ENCODE assay signal across 29 cellular contexts in the genomic region with DNA sequence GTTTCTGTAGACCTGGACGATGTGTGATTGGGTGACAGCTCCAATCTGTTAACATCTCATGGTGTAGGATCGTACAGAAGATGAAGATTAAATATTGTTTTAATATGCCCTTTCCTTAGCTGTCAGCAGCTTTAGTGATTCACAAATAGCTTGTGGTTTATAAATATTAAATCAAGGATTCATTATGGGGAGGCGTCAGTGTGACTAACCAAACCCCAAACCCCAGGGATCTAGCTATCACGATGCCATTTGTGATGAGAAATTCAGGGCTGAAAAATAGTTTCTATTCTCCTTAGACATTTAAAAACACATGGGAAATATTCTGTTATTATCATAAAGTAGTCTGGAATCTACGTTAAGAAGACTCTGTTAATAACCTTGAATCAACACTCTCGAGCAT.
"Had no signal": no experiment of that assay in that cellular context is flagged by ENCODE, and none has a peak within 500 bp of the region (broad histone marks: within the 10 kb centered on the region; RNA-seq: fewer than 3 reads in every experiment).

No MANE protein-coding gene starts in this region.

- H3K4me1 Mint-ChIP-seq: activated CD4-positive, alpha-beta T cell treated with anti-CD3 and anti-CD28 coated beads, Interleukin-2, amount 10 ng/mL, durations not matched to agents 24 days and 14 days; activated CD8-positive, alpha-beta memory T cell treated with anti-CD3 and anti-CD28 coated beads, Interleukin-2, amount 10 ng/mL, durations not matched to agents 7 days and 5 days; activated naive CD8-positive, alpha-beta T cell treated with anti-CD3 and anti-CD28 coated beads, Interleukin-2, amount 50 U/mL, for 24 hours; stimulated activated naive B cell treated with anti-CD40 and anti-IgM and Interleukin-4, amounts not matched to agents 10 μg/mL and 1 μg/mL and 100 μg/mL, for 72 hours; T-helper 17 cell had no signal

- H3K27ac Mint-ChIP-seq: activated CD4-positive, alpha-beta T cell treated with anti-CD3 and anti-CD28 coated beads, Interleukin-2, amount 10 ng/mL, durations not matched to agents 24 days and 14 days; activated CD8-positive, alpha-beta memory T cell treated with anti-CD3 and anti-CD28 coated beads, Interleukin-2, amount 10 ng/mL, durations not matched to agents 7 days and 5 days; activated CD8-positive, alpha-beta T cell treated with anti-CD3 and anti-CD28 coated beads for 36 hours; activated naive CD8-positive, alpha-beta T cell treated with anti-CD3 and anti-CD28 coated beads, Interleukin-2, amount 50 U/mL, for 24 hours; dendritic cell treated with granulocyte-macrophage colony-stimulating factor and Interleukin-4, amounts not matched to agents 40 ng/mL and 50 ng/mL, for 4 days; mesothelial cell of epicardium; natural killer cell treated with Interleukin-12 subunit alpha and Interleukin-12 subunit beta and Interleukin-15 and Interleukin-18, amount 100 ng/mL, for 72 hours; stimulated activated naive B cell treated with anti-CD40 and anti-IgM and Interleukin-4, amounts not matched to agents 10 μg/mL and 1 μg/mL and 100 μg/mL, for 72 hours; T-helper 17 cell had no signal

- H3K9me3 ChIP-seq: left lung, right lobe of liver, uterus had no signal

- H3K4me3 ChIP-seq: hepatocyte, left lung, lung, right lobe of liver, uterus had no signal

- H3K9ac ChIP-seq: parathyroid adenoma had no signal

- H3K36me3 Mint-ChIP-seq: activated CD8-positive, alpha-beta memory T cell treated with anti-CD3 and anti-CD28 coated beads, Interleukin-2, amount 10 ng/mL, durations not matched to agents 7 days and 5 days; mesothelial cell of epicardium; natural killer cell treated with Interleukin-12 subunit alpha and Interleukin-12 subunit beta and Interleukin-15 and Interleukin-18, amount 100 ng/mL, for 72 hours; stimulated activated naive B cell treated with anti-CD40 and anti-IgM and Interleukin-4, amounts not matched to agents 10 μg/mL and 1 μg/mL and 100 μg/mL, for 72 hours had no signal

- ATAC-seq: activated CD8-positive, alpha-beta memory T cell treated with anti-CD3 and anti-CD28 coated beads, Interleukin-2, amount 10 ng/mL, durations not matched to agents 7 days and 5 days; activated CD8-positive, alpha-beta T cell treated with anti-CD3 and anti-CD28 coated beads for 36 hours; activated naive CD8-positive, alpha-beta T cell treated with anti-CD3 and anti-CD28 coated beads, Interleukin-2, amount 50 U/mL, for 24 hours; left lung; natural killer cell treated with Interleukin-12 subunit alpha and Interleukin-12 subunit beta and Interleukin-15 and Interleukin-18, amount 100 ng/mL, for 72 hours; right lobe of liver; stimulated activated naive B cell treated with anti-CD40 and anti-IgM and Interleukin-4, amounts not matched to agents 10 μg/mL and 1 μg/mL and 100 μg/mL, for 72 hours; T-helper 17 cell had no signal

- H3K9me3 Mint-ChIP-seq: activated CD4-positive, alpha-beta T cell treated with anti-CD3 and anti-CD28 coated beads, Interleukin-2, amount 10 ng/mL, durations not matched to agents 24 days and 14 days; dendritic cell treated with granulocyte-macrophage colony-stimulating factor and Interleukin-4, amounts not matched to agents 40 ng/mL and 50 ng/mL, for 4 days; immature natural killer cell; mesothelial cell of epicardium; natural killer cell treated with Interleukin-12 subunit alpha and Interleukin-12 subunit beta and Interleukin-15 and Interleukin-18, amount 100 ng/mL, for 72 hours had no signal

- H3K27ac ChIP-seq: hepatocyte, left lung, parathyroid adenoma, right lobe of liver, uterus had no signal

- H3K4me3 Mint-ChIP-seq: activated CD4-positive, alpha-beta T cell treated with anti-CD3 and anti-CD28 coated beads, Interleukin-2, amount 10 ng/mL, durations not matched to agents 24 days and 14 days; activated CD8-positive, alpha-beta memory T cell treated with anti-CD3 and anti-CD28 coated beads, Interleukin-2, amount 10 ng/mL, durations not matched to agents 7 days and 5 days; activated CD8-positive, alpha-beta T cell treated with anti-CD3 and anti-CD28 coated beads for 36 hours; activated naive CD8-positive, alpha-beta T cell treated with anti-CD3 and anti-CD28 coated beads, Interleukin-2, amount 50 U/mL, for 24 hours; dendritic cell treated with granulocyte-macrophage colony-stimulating factor and Interleukin-4, amounts not matched to agents 40 ng/mL and 50 ng/mL, for 4 days; immature natural killer cell; mesothelial cell of epicardium; natural killer cell treated with Interleukin-12 subunit alpha and Interleukin-12 subunit beta and Interleukin-15 and Interleukin-18, amount 100 ng/mL, for 72 hours; stimulated activated naive B cell treated with anti-CD40 and anti-IgM and Interleukin-4, amounts not matched to agents 10 μg/mL and 1 μg/mL and 100 μg/mL, for 72 hours; T-helper 17 cell had no signal

- H3K36me3 ChIP-seq: left lung, right lobe of liver, uterus had no signal

- H3K79me2 ChIP-seq: hepatocyte, parathyroid adenoma had no signal

- H3K4me2 ChIP-seq: hepatocyte had no signal

- H3K27me3 Mint-ChIP-seq: activated CD8-positive, alpha-beta memory T cell treated with anti-CD3 and anti-CD28 coated beads, Interleukin-2, amount 10 ng/mL, durations not matched to agents 7 days and 5 days; activated CD8-positive, alpha-beta T cell treated with anti-CD3 and anti-CD28 coated beads for 36 hours; activated naive CD8-positive, alpha-beta T cell treated with anti-CD3 and anti-CD28 coated beads, Interleukin-2, amount 50 U/mL, for 24 hours; natural killer cell treated with Interleukin-12 subunit alpha and Interleukin-12 subunit beta and Interleukin-15 and Interleukin-18, amount 100 ng/mL, for 72 hours; stimulated activated naive B cell treated with anti-CD40 and anti-IgM and Interleukin-4, amounts not matched to agents 10 μg/mL and 1 μg/mL and 100 μg/mL, for 72 hours had no signal

- DNase-seq: activated CD4-positive, alpha-beta T cell treated with anti-CD3 and anti-CD28 coated beads, Interleukin-2, amount 10 ng/mL, durations not matched to agents 24 days and 14 days; activated CD4-positive, CD25-positive, alpha-beta regulatory T cell; activated CD8-positive, alpha-beta memory T cell treated with anti-CD3 and anti-CD28 coated beads, Interleukin-2, amount 10 ng/mL, durations not matched to agents 7 days and 5 days; activated CD8-positive, alpha-beta T cell treated with anti-CD3 and anti-CD28 coated beads for 36 hours; activated effector memory CD4-positive, alpha-beta T cell treated with anti-CD3 and anti-CD28 coated beads, Interleukin-2, amount 50 U/mL, for 16 hours; activated naive CD4-positive, alpha-beta T cell treated with anti-CD3 and anti-CD28 coated beads, Interleukin-2, amount 50 U/mL, for 16 hours; activated naive CD8-positive, alpha-beta T cell treated with anti-CD3 and anti-CD28 coated beads, Interleukin-2, amount 50 U/mL, for 24 hours; activated T-cell treated with anti-CD3 and anti-CD28 coated beads for 4 hours; effector CD8-positive, alpha-beta T cell; erythroblast; foreskin melanocyte; glutamatergic neuron; immature natural killer cell; kidney glomerular epithelial cell; left lung; right lobe of liver; stimulated activated CD4-positive, alpha-beta T cell treated with anti-CD3 and anti-CD28 coated beads, Interleukin-2, amount 100 ng/mL, for 48 hours; stimulated activated CD8-positive, alpha-beta memory T cell treated with anti-CD3 and anti-CD28 coated beads, Interleukin-4, amount 100 ng/mL, for 48 hours; stimulated activated naive B cell treated with anti-CD40 and anti-IgM and Interleukin-4, amounts not matched to agents 10 μg/mL and 1 μg/mL and 100 μg/mL, for 72 hours; SW 1271; T-helper 17 cell; trophoblast cell; uterus had no signal

- H3K4me1 ChIP-seq: left lung, parathyroid adenoma, right lobe of liver, uterus had no signal

- H3K27me3 ChIP-seq: hepatocyte, left lung, right lobe of liver, uterus had no signal

- H2AFZ ChIP-seq: hepatocyte, parathyroid adenoma had no signal
